8 cellular contexts compared by ENCODE assay signal in the genomic region with DNA sequence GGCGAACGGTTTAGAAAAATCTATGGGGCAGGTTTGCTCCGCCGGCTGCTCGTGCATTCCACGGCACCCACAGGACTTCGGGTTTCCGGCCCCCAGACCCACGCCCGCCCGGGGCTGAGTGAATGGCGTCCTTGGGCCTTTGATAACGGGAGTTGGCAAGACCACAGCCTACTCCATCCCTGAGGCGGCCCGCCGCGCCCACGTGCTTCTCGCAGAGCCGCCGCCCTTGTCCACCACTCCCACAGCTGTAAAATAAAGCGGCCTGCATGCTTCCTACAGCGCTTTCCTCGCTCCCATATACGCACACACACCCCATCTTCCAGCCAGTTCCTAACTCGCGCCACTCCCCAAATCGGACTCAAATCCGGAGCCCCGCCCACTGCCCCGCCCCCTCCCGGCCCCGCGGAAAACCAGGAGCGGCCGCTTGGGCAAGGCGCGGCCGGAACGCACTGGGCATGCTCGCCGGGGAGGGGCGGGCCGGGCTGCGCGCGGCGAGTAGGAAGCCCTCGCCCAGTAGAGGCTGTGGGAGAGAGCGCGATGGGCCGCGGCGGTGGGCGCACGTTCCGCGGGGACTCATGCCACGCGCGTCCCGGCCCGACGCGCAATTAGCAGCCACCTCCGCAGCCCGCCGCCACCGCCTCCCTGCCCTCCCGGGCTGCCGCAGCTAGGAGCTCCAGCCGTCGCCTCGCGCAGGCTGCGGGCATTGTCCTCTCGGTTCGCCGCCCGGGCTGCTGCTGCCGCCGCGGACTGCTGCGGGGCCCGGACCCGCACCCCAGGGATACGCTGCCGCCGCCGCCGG. TPM values are rescaled to one million over a fixed set of nuclear protein-coding genes. Genes with fewer than 3 reads are reported as not detected.
DNase-seq lines count a peak whose midpoint lies in the region; ATAC-seq and TF ChIP-seq lines count a peak whose summit lies in the region.

A gene (plus strand): TSS at position 513 of the 799 bp plus-strand sequence. CDS start 468 bp downstream, outside the sequence.

- H3K79me2 ChIP-seq in ACC112 (ENCODE audit: control insufficient read depth, insufficient read depth, low read length, unreplicated experiment) = peaks cover 49% of the 10 kb centered on the region

- H3K27me3 ChIP-seq in ACC112 (ENCODE audit: insufficient read depth, low read length) (no peaks in the 10 kb centered on the region), kidney epithelial cell (ENCODE audit: control insufficient read depth, insufficient read depth, low read length) (no peaks in the 10 kb centered on the region)

- H3K36me3 ChIP-seq in ACC112 (ENCODE audit: insufficient read depth, low read length) (peaks cover 8% of the 10 kb centered on the region; the same call in 1 of the 2 replicates), kidney epithelial cell (ENCODE audit: control insufficient read depth, insufficient read depth, low read length) (no peaks in the 10 kb centered on the region)

- DNase-seq in NCI-H345 (lab: John Stamatoyannopoulos, UW) = peak; percentile 88
- DNase-seq in activated CD4-positive, alpha-beta T cell treated with anti-CD3 and anti-CD28 coated beads for 1 hour = peak; percentile 89
- peak; percentile 91 for DNase-seq in cerebellum (ENCODE audit: low spot score)
- peak; percentile 78 for DNase-seq in kidney epithelial cell (ENCODE audit: low read depth)
- DNase-seq in stimulated activated CD4-positive, alpha-beta T cell treated with anti-CD3 and anti-CD28 coated beads, Interleukin-15, amount 100 ng/mL, for 24 hours = peak; percentile 97

- TF ChIP-seq CTCF in kidney epithelial cell (IDR thresholded peaks at IDR 0.05; ENCODE audit: insufficient read depth, low read length, poor library complexity, severe bottlenecking) = no peak

- ATAC-seq in GM18868 (IDR thresholded peaks at IDR 0.05; ENCODE audit: unreplicated experiment) (peak; percentile 54), HG03103 (IDR thresholded peaks at IDR 0.05; ENCODE audit: low read depth, unreplicated experiment) (peak; percentile 45)

- H3K27ac ChIP-seq in ACC112 (ENCODE audit: low read depth, low read length) = peak within 1 kb of the TSS; percentile 86

- peak within 1 kb of the TSS; percentile 99 for H2AFZ ChIP-seq in ACC112 (ENCODE audit: low read length, unreplicated experiment)

- peaks cover 35% of the 10 kb centered on the region for H3K4me1 ChIP-seq in ACC112 (ENCODE audit: control insufficient read depth, insufficient read depth, low read length, unreplicated experiment)

- H3K4me3 ChIP-seq in ACC112 (ENCODE audit: low read depth, low read length) (peak within 1 kb of the TSS; percentile 97), kidney epithelial cell (ENCODE audit: low read depth, low read length) (peak within 1 kb of the TSS; percentile 84)

RNA-seq across cellular contexts. Expression of the gene that starts here (rescaled TPM):
- total RNA-seq in cerebellum (11.5 TPM), kidney epithelial cell (43.6 and 45.1 TPM in 2 replicates)

Comparison
In these comparisons a context has a peak if more than half of its experiments do, and no peak if none do; other contexts are left out.
1. Peak in every context shown above with its lines: DNase-seq, ATAC-seq, H3K4me3 ChIP-seq and H3K27ac ChIP-seq.